Comparison of ENCODE assay signal across 26 cellular contexts in genomic region chr7:158261362-158262235, GRCh38.
"Had no signal": no experiment of that assay in that cellular context is flagged by ENCODE, and none has a peak within 500 bp of the region (broad histone marks: within the 10 kb centered on the region; RNA-seq: fewer than 3 reads in every experiment).

No MANE protein-coding gene starts in this region.

- H3K4me1 Mint-ChIP-seq: activated naive CD8-positive, alpha-beta T cell treated with anti-CD3 and anti-CD28 coated beads, Interleukin-2, amount 10 ng/mL, durations not matched to agents 7 days and 5 days; IgD-negative memory B cell had no signal

- H3K4me3 Mint-ChIP-seq: activated CD8-positive, alpha-beta T cell treated with anti-CD3 and anti-CD28 coated beads for 36 hours; activated naive CD8-positive, alpha-beta T cell treated with anti-CD3 and anti-CD28 coated beads, Interleukin-2, amount 10 ng/mL, durations not matched to agents 7 days and 5 days; activated T-cell treated with anti-CD3 and anti-CD28 coated beads, Interleukin-2, amount 50 U/mL, for 72 hours; IgD-negative memory B cell; T-helper 1 cell treated with Interleukin-12 subunit alpha and Interleukin-12 subunit beta and Interleukin-4 antibody, amounts not matched to agents 30 μg/mL and 1 μg/mL, for 36 hours had no signal

- H3K4me3 ChIP-seq: adrenal gland, SJSA1 had no signal

- H3K27me3 ChIP-seq: adrenal gland, SJSA1 had no signal

- H3K27me3 Mint-ChIP-seq: activated CD8-positive, alpha-beta T cell treated with anti-CD3 and anti-CD28 coated beads for 36 hours; activated naive CD8-positive, alpha-beta T cell treated with anti-CD3 and anti-CD28 coated beads, Interleukin-2, amount 10 ng/mL, durations not matched to agents 7 days and 5 days; IgD-negative memory B cell had no signal

- H3K36me3 ChIP-seq: adrenal gland, SJSA1 had no signal

- H3K27ac ChIP-seq: adrenal gland, SJSA1 had no signal

- FAIRE-seq: RCC 7860 had no signal

- ATAC-seq: activated CD4-positive, CD25-positive, alpha-beta regulatory T cell treated with anti-CD3 and anti-CD28 coated beads, Interleukin-2, amount 50 U/mL, for 24 hours; activated CD8-positive, alpha-beta T cell treated with anti-CD3 and anti-CD28 coated beads for 36 hours; activated T-cell treated with anti-CD3 and anti-CD28 coated beads, Interleukin-2, amount 50 U/mL, for 72 hours; PC-3; SK-N-SH treated with all-trans-retinoic acid at 6 μM for 48 hours had no signal

- H3K4me1 ChIP-seq: adrenal gland, SJSA1 had no signal

- H3K27ac Mint-ChIP-seq: activated CD8-positive, alpha-beta T cell treated with anti-CD3 and anti-CD28 coated beads for 36 hours; activated naive CD8-positive, alpha-beta T cell treated with anti-CD3 and anti-CD28 coated beads, Interleukin-2, amount 10 ng/mL, durations not matched to agents 7 days and 5 days; activated T-cell treated with anti-CD3 and anti-CD28 coated beads, Interleukin-2, amount 50 U/mL, for 72 hours; IgD-negative memory B cell; T-helper 1 cell treated with Interleukin-12 subunit alpha and Interleukin-12 subunit beta and Interleukin-4 antibody, amounts not matched to agents 30 μg/mL and 1 μg/mL, for 36 hours had no signal

- H3K36me3 Mint-ChIP-seq: activated naive CD8-positive, alpha-beta T cell treated with anti-CD3 and anti-CD28 coated beads, Interleukin-2, amount 10 ng/mL, durations not matched to agents 7 days and 5 days; IgD-negative memory B cell had no signal

- DNase-seq: activated CD4-positive, alpha-beta T cell treated with anti-CD3 and anti-CD28 coated beads for 4 hours; activated CD8-positive, alpha-beta memory T cell treated with anti-CD3 and anti-CD28 coated beads, Interleukin-2, amount 50 U/mL, for 4 hours; activated CD8-positive, alpha-beta T cell treated with anti-CD3 and anti-CD28 coated beads for 36 hours; activated naive CD4-positive, alpha-beta T cell treated with anti-CD3 and anti-CD28 coated beads, Interleukin-2, amount 50 U/mL, for 16 hours; activated naive CD8-positive, alpha-beta T cell treated with anti-CD3 and anti-CD28 coated beads, Interleukin-2, amount 10 ng/mL, durations not matched to agents 7 days and 5 days; activated T-cell treated with anti-CD3 and anti-CD28 coated beads, Interleukin-2, amount 50 U/mL, for 72 hours; adrenal gland; anterior cingulate cortex; KG1; NCI-H1048; NCI-H146; NCI-H187 treated with DMSO at 0.1 percent for 48 hours; NCI-H2081 treated with DMSO at 0.1 percent for 48 hours; NCI-H2171 treated with DMSO at 0.1 percent for 48 hours; NCI-H226; NCI-H510A; NCI-H526 treated with DMSO at 0.1 percent for 48 hours; NK-92 treated with Interleukin-12 subunit alpha and Interleukin-12 subunit beta, amount 100 ng/mL, for 24 hours; PC-3; SHP77 had no signal

- H3K9me3 ChIP-seq: adrenal gland had no signal

- H3K9me3 Mint-ChIP-seq: activated CD8-positive, alpha-beta T cell treated with anti-CD3 and anti-CD28 coated beads for 36 hours; activated naive CD8-positive, alpha-beta T cell treated with anti-CD3 and anti-CD28 coated beads, Interleukin-2, amount 10 ng/mL, durations not matched to agents 7 days and 5 days had no signal
